ENCODE assay signal across 25 cellular contexts in the genomic region with DNA sequence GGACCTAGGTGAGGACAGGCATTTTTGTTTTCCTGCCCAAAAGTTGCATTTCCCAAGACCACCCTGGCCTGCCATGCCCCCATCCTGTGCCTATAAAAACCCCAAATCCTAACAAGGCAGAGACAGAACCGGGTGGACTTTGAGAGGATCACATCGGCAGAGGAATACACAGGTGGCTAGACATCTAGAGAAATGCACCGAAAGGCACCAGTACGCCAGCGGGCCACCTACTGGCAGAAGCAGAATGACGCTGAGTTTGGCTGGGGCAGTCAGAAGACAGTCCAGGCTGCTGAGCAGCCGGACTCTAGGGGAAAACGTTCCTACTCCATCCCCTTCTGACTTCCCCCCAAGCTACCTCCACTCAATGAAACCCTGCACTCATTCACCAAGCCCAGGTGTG. TPM values are rescaled to one million over a fixed set of nuclear protein-coding genes. Genes with fewer than 3 reads are reported as not detected.
DNase-seq lines count a peak whose midpoint lies in the region; ATAC-seq, FAIRE-seq and TF ChIP-seq lines count a peak whose summit lies in the region.
"Had no signal": no experiment of that assay in that cellular context is flagged by ENCODE, and none has a peak within 500 bp of the region (broad histone marks: within the 10 kb centered on the region; RNA-seq: fewer than 3 reads in every experiment).

No MANE protein-coding gene starts in this region.

- H3K9ac ChIP-seq in HCT116 (ENCODE audit: low read length) (no peak overlapping the region), keratinocyte (ENCODE audit: control insufficient read depth, extremely low read depth, insufficient read depth, low read length) (no peak overlapping the region)
- H3K9ac ChIP-seq: parathyroid adenoma had no signal

- no peak for FAIRE-seq in keratinocyte (lab: Jason Lieb, UNC)

- CTCF ChIA-PET in HCT116 (lab: Charles Lee) (no interaction called here), A673 (lab: Charles Lee) (no interaction called here)

- dilution Hi-C loops in keratinocyte (cut with MboI; ENCODE audit: extremely low pct_ligation_motif_present, low sequenced_read_pairs): no loop called here

- H3K9me1 ChIP-seq in keratinocyte (ENCODE audit: control insufficient read depth, extremely low read depth, insufficient read depth, low read length): no peaks in the 10 kb centered on the region

- H3K79me2 ChIP-seq in HCT116 (ENCODE audit: insufficient read depth, low read length) (no peaks in the 10 kb centered on the region), keratinocyte (ENCODE audit: control insufficient read depth, insufficient read depth, low read length) (no peaks in the 10 kb centered on the region)
- H3K79me2 ChIP-seq: hepatocyte, parathyroid adenoma had no signal

- POLR2A ChIA-PET in HCT116 (lab: Charles Lee): no interaction called here
- POLR2A ChIA-PET in A673 (lab: Charles Lee; ENCODE audit: low non-redundant PET): no interaction called here

- no peak for TF ChIP-seq RAD21 in HCT116 (IDR thresholded peaks at IDR 0.05; ENCODE audit: low read depth)

- DNase-seq in HCT116 (ENCODE audit: low read depth, low spot score) (no peak), RPMI8226 (peak; percentile 33), keratinocyte (ENCODE audit: low read depth, low spot score) (no peak), activated gamma-delta T cell treated with Interleukin-2 at 50 U/mL for 16 hours (no peak), NCI-H1930 (lab: John Stamatoyannopoulos, UW) (no peak), A673 (ENCODE audit: low spot score) (no peak)
- DNase-seq: activated CD8-positive, alpha-beta T cell treated with anti-CD3 and anti-CD28 coated beads, Interleukin-2, amount 10 ng/mL, durations not matched to agents 7 days and 5 days; activated naive CD4-positive, alpha-beta T cell treated with anti-CD3 and anti-CD28 coated beads for 36 hours; activated T-cell treated with anti-CD3 and anti-CD28 coated beads, Interleukin-2, amount 50 U/mL, for 1 hour; anterior cingulate cortex; caudate nucleus; foreskin melanocyte; NCI-H1694 treated with DMSO at 0.1 percent for 48 hours; NCI-H226; NCI-H82 had no signal

- ATAC-seq in HCT116: peak; percentile 59; the same call in 1 of the 2 replicates
- ATAC-seq in esophagus mucosa: no peak
- ATAC-seq: activated CD8-positive, alpha-beta T cell treated with anti-CD3 and anti-CD28 coated beads, Interleukin-2, amount 10 ng/mL, durations not matched to agents 7 days and 5 days; natural killer cell treated with Interleukin-12 subunit alpha and Interleukin-12 subunit beta and Interleukin-15 and Interleukin-18, amount 100 ng/mL, for 72 hours; stimulated activated memory B cell treated with anti-CD40 and anti-IgM and Interleukin-4, amounts not matched to agents 10 μg/mL and 1 μg/mL and 100 μg/mL, for 72 hours had no signal

- RAD21 ChIA-PET in HCT116 (lab: Charles Lee; ENCODE audit: low non-redundant PET in 1 of 2, low total read pairs in 2 of 2, uncharacterized antibody in 2 of 2, unreplicated experiment in 2 of 2): no interaction called here

- H3K36me3 ChIP-seq in HCT116 (ENCODE audit: control insufficient read depth in 1 of 2, insufficient read depth in 2 of 2, low read length in 2 of 2): no peaks in the 10 kb centered on the region
- H3K36me3 ChIP-seq in keratinocyte (ENCODE audit: control insufficient read depth in 2 of 2, extremely low read depth in 1 of 2, insufficient read depth in 2 of 2, low read length in 2 of 2): no peaks in the 10 kb centered on the region
- no peaks in the 10 kb centered on the region for H3K36me3 ChIP-seq in A673 (ENCODE audit: insufficient read depth, low read length, poor library complexity, severe bottlenecking)

- H3K27ac ChIP-seq in C4-2B (no peak overlapping the region), HCT116 (ENCODE audit: low read depth, low read length) (no peak overlapping the region), keratinocyte (ENCODE audit: control insufficient read depth, insufficient read depth, low read length) (no peak overlapping the region), A673 (ENCODE audit: low read depth, low read length, poor library complexity, severe bottlenecking) (no peak overlapping the region)
- H3K27ac ChIP-seq: epithelial cell of prostate, hepatocyte, parathyroid adenoma, SK-N-MC had no signal

- BruUV-seq in HCT116 (replicated peaks; lab: Mats Ljungman, UMichigan) (no TSS peak), A673 (replicated peaks; lab: Mats Ljungman, UMichigan) (no TSS peak)

- H3K4me3 ChIP-seq in HCT116 (replicated peaks in 1 of 2; ENCODE audit: low read depth in 1 of 2, low read length in 2 of 2) (no peak overlapping the region), keratinocyte (ENCODE audit: control insufficient read depth in 2 of 3, extremely low read depth in 1 of 3, insufficient read depth in 2 of 3, low read depth in 1 of 3, low read length in 3 of 3) (no peak overlapping the region), A673 (ENCODE audit: low read depth, low read length, poor library complexity, severe bottlenecking) (no peak overlapping the region)
- H3K4me3 ChIP-seq: hepatocyte, SK-N-MC had no signal

- H3K9me2 ChIP-seq in HCT116 (ENCODE audit: insufficient read depth): peaks cover 3% of the 10 kb centered on the region; the same call in 1 of the 2 replicates

- TF ChIP-seq POLR2A in HCT116 (IDR thresholded peaks at IDR 0.05; ENCODE audit: borderline replicate concordance, extremely low read depth, insufficient read depth, insufficient read length): no peak

- H3K4me1 ChIP-seq in HCT116 (ENCODE audit: control insufficient read depth in 1 of 2, insufficient read depth in 2 of 2, low read length in 2 of 2) (no peaks in the 10 kb centered on the region), keratinocyte (ENCODE audit: control insufficient read depth, extremely low read depth, insufficient read depth, low read length) (no peaks in the 10 kb centered on the region), A673 (ENCODE audit: insufficient read depth, low read length, poor library complexity, severe bottlenecking) (no peaks in the 10 kb centered on the region)
- H3K4me1 ChIP-seq: parathyroid adenoma had no signal

- H3K9me3 ChIP-seq in HCT116 (ENCODE audit: control insufficient read depth in 1 of 2, insufficient read depth in 1 of 2, low read depth in 1 of 2, low read length in 2 of 2) (no peaks in the 10 kb centered on the region), keratinocyte (ENCODE audit: control insufficient read depth, low read depth, low read length) (no peaks in the 10 kb centered on the region), A673 (ENCODE audit: low read depth, low read length, poor library complexity, severe bottlenecking) (peaks cover 5% of the 10 kb centered on the region)

- TF ChIP-seq CTCF in C4-2B (conservative IDR thresholded peaks at IDR 0.05) (peak; percentile 45), HCT116 (IDR thresholded peaks at IDR 0.05 in 2 of 3, conservative IDR thresholded peaks at IDR 0.05 in 1 of 3; ENCODE audit: borderline replicate concordance in 1 of 3, insufficient read depth in 1 of 3, low read depth in 2 of 3, low read length in 2 of 3) (0 out of 6 replicates have a peak, but pooled peaks of 1 of the 3 experiments have one; percentile 5), keratinocyte (optimal IDR thresholded peaks at IDR 0.05 in 1 of 3, IDR thresholded peaks at IDR 0.05 in 1 of 3, conservative IDR thresholded peaks at IDR 0.05 in 1 of 3; ENCODE audit: extremely low read depth in 1 of 3, insufficient read depth in 2 of 3, low read length in 3 of 3) (peak in 2 of 3 experiments; percentile 11 to 16), A673 (conservative IDR thresholded peaks at IDR 0.05; ENCODE audit: low read depth, low read length) (no peak)

- H2AFZ ChIP-seq in HCT116 (ENCODE audit: low read depth, low read length, poor library complexity, severe bottlenecking) (no peak overlapping the region), keratinocyte (ENCODE audit: control insufficient read depth, low read length) (no peak overlapping the region)
- H2AFZ ChIP-seq: hepatocyte, parathyroid adenoma had no signal

- H3K27me3 ChIP-seq in HCT116 (ENCODE audit: insufficient read depth, low read length) (no peaks in the 10 kb centered on the region), keratinocyte (ENCODE audit: control insufficient read depth, extremely low read depth, insufficient read depth, low read length) (peaks cover 3% of the 10 kb centered on the region), A673 (replicated peaks; ENCODE audit: insufficient read depth, low read depth, low read length, poor library complexity) (no peaks in the 10 kb centered on the region)
- H3K27me3 ChIP-seq: hepatocyte had no signal

- intact Hi-C loops in HCT116 (cut with micrococcal nuclease) (no loop called here), A673 (cut with micrococcal nuclease; ENCODE audit: unreplicated experiment) (no loop called here)

- H4K20me1 ChIP-seq in HCT116 (ENCODE audit: insufficient read depth) (no peaks in the 10 kb centered on the region), keratinocyte (ENCODE audit: control insufficient read depth, extremely low read depth, insufficient read depth, low read length) (no peaks in the 10 kb centered on the region)

- H3K4me2 ChIP-seq in HCT116 (ENCODE audit: low read length) (no peak overlapping the region), keratinocyte (ENCODE audit: control insufficient read depth, extremely low read depth, insufficient read depth, low read depth, low read length) (no peak overlapping the region)
- H3K4me2 ChIP-seq: hepatocyte had no signal

TF ChIP-seq in HCT116, 20 proteins besides CTCF, POLR2A, EP300 and RAD21 (continues in another document):
- no peak for TF ChIP-seq ZNF274 (IDR thresholded peaks at IDR 0.05; ENCODE audit: low read depth, low read length)

RNA-seq across cellular contexts. Expression of gene AKR1C4, which starts 2.8 kb away (rescaled TPM):
- not detected for total RNA-seq in HCT116 (2021; ENCODE audit: unreplicated experiment)
- not detected in 2 replicates for polyA plus RNA-seq in HCT116 (2012)
- not detected in 3 replicates for polyA plus RNA-seq in keratinocyte
- polyA plus RNA-seq in keratinocyte (2011; ENCODE audit: low read depth): not detected
- not detected in 2 replicates for polyA plus RNA-seq in keratinocyte (2011; cell fraction: cytosol; rRNA removed)
- not detected in 2 replicates for polyA plus RNA-seq in keratinocyte (2011; cell fraction: nucleus; rRNA removed)
- not detected in 2 replicates for polyA plus RNA-seq in keratinocyte (2012; ENCODE audit: low replicate concordance)
- polyA minus RNA-seq in keratinocyte: not detected in 3 replicates
- polyA minus RNA-seq in keratinocyte (2011; cell fraction: cytosol; rRNA and poly(A)+ RNA removed): not detected
- polyA minus RNA-seq in keratinocyte (2011; cell fraction: nucleus; rRNA and poly(A)+ RNA removed): not detected in 2 replicates
- total RNA-seq in esophagus mucosa: not detected
- total RNA-seq in A673 (2021): not detected in 2 replicates
- total RNA-seq: activated CD8-positive, alpha-beta T cell treated with anti-CD3 and anti-CD28 coated beads, Interleukin-2, amount 10 ng/mL, durations not matched to agents 7 days and 5 days; activated naive CD4-positive, alpha-beta T cell treated with anti-CD3 and anti-CD28 coated beads for 36 hours; dermis microvascular lymphatic vessel endothelial cell; mesothelial cell of epicardium; natural killer cell treated with Interleukin-12 subunit alpha and Interleukin-12 subunit beta and Interleukin-15 and Interleukin-18, amount 100 ng/mL, for 72 hours had no signal

RNA-seq across cellular contexts. Expression of gene AKR1C8, which starts 14.4 kb away (rescaled TPM):
- not detected for total RNA-seq in HCT116 (2021; ENCODE audit: unreplicated experiment)
- not detected in 2 replicates for polyA plus RNA-seq in HCT116 (2012)
- polyA plus RNA-seq in keratinocyte: not detected in 3 replicates
- polyA plus RNA-seq in keratinocyte (2011; ENCODE audit: low read depth): not detected
- not detected in 2 replicates for polyA plus RNA-seq in keratinocyte (2011; cell fraction: cytosol; rRNA removed)
- polyA plus RNA-seq in keratinocyte (2011; cell fraction: nucleus; rRNA removed): not detected in 2 replicates
- not detected in 2 replicates for polyA plus RNA-seq in keratinocyte (2012; ENCODE audit: low replicate concordance)
- not detected in 3 replicates for polyA minus RNA-seq in keratinocyte
- polyA minus RNA-seq in keratinocyte (2011; cell fraction: cytosol; rRNA and poly(A)+ RNA removed): not detected
- not detected in 2 replicates for polyA minus RNA-seq in keratinocyte (2011; cell fraction: nucleus; rRNA and poly(A)+ RNA removed)
- total RNA-seq in esophagus mucosa: not detected
- total RNA-seq in A673 (2021): 0.48 and 0.58 TPM in 2 replicates
- total RNA-seq: activated naive CD4-positive, alpha-beta T cell treated with anti-CD3 and anti-CD28 coated beads for 36 hours; dermis microvascular lymphatic vessel endothelial cell; hepatocyte; mesothelial cell of epicardium had no signal
